30 cellular contexts compared by ENCODE assay signal in genomic region chr6:17672064-17672718, GRCh38.
"Had no signal": no experiment of that assay in that cellular context is flagged by ENCODE, and none has a peak within 500 bp of the region (broad histone marks: within the 10 kb centered on the region; RNA-seq: fewer than 3 reads in every experiment).

No MANE protein-coding gene starts in this region.

- H3K27me3 Mint-ChIP-seq: progenitor cell of endocrine pancreas; stimulated activated memory B cell treated with anti-CD40 and anti-IgM and Interleukin-4, amounts not matched to agents 10 μg/mL and 1 μg/mL and 100 μg/mL, for 72 hours; stimulated activated naive CD8-positive, alpha-beta T cell treated with anti-CD3 and anti-CD28 coated beads, Interleukin-15, Interleukin-2, amounts not matched to agents 100 ng/mL and 50 ng/mL, for 24 hours had no signal

- ATAC-seq: natural killer cell; psoas muscle; right cardiac atrium; sciatic nerve; stimulated activated memory B cell treated with anti-CD40 and anti-IgM and Interleukin-4, amounts not matched to agents 10 μg/mL and 1 μg/mL and 100 μg/mL, for 72 hours had no signal

- H3K4me2 ChIP-seq: neural progenitor cell, smooth muscle cell had no signal

- H2AFZ ChIP-seq: neural progenitor cell, parathyroid adenoma had no signal

- H3K9me3 Mint-ChIP-seq: natural killer cell; stimulated activated memory B cell treated with anti-CD40 and anti-IgM and Interleukin-4, amounts not matched to agents 10 μg/mL and 1 μg/mL and 100 μg/mL, for 72 hours; stimulated activated naive CD8-positive, alpha-beta T cell treated with anti-CD3 and anti-CD28 coated beads, Interleukin-15, Interleukin-2, amounts not matched to agents 100 ng/mL and 50 ng/mL, for 24 hours had no signal

- FAIRE-seq: urothelium cell line had no signal

- H3K4me1 ChIP-seq: neural progenitor cell, parathyroid adenoma, psoas muscle, stomach, thyroid gland, tibial nerve, vagina had no signal

- H3K9ac ChIP-seq: neural progenitor cell, parathyroid adenoma had no signal

- DNase-seq: natural killer cell; occipital lobe; ovary; posterior cingulate gyrus; psoas muscle; right cardiac atrium; spleen; stimulated activated CD4-positive, alpha-beta T cell treated with anti-CD3 and anti-CD28 coated beads, Interleukin-12 subunit alpha, Interleukin-12 subunit beta, amount 100 ng/mL, for 4 hours; stimulated activated CD4-positive, alpha-beta T cell treated with anti-CD3 and anti-CD28 coated beads, Interleukin-1b, Interleukin-23, amount 100 ng/mL, for 48 hours; stimulated activated CD4-positive, alpha-beta T cell treated with anti-CD3 and anti-CD28 coated beads, Interleukin-4, amount 100 ng/mL, for 1 hour; stimulated activated CD4-positive, alpha-beta T cell treated with anti-CD3 and anti-CD28 coated beads, Interleukin-4, amount 100 ng/mL, for 4 hours; stimulated activated CD8-positive, alpha-beta memory T cell treated with anti-CD3 and anti-CD28 coated beads, Interleukin-4, amount 100 ng/mL, for 48 hours; stimulated activated naive CD4-positive, alpha-beta T cell treated with Interleukin-2 at 50 U/mL for 16 hours; stomach; thyroid gland; trophoblast cell; upper lobe of left lung had no signal

- H3K36me3 ChIP-seq: ovary had no signal

- H3K9me3 ChIP-seq: ovary, psoas muscle, spleen, stomach, thoracic aorta, thyroid gland, upper lobe of left lung, vagina had no signal

- H3K4me3 ChIP-seq: neural progenitor cell, ovary, psoas muscle, skin epidermis, smooth muscle cell, spleen, stomach, thoracic aorta, thyroid gland, tibial nerve, upper lobe of left lung, vagina had no signal

- H3K27ac ChIP-seq: neural progenitor cell, ovary, parathyroid adenoma, psoas muscle, skin epidermis, spleen, stomach, thoracic aorta, thyroid gland, tibial nerve, upper lobe of left lung, vagina had no signal

- H3K4me3 Mint-ChIP-seq: natural killer cell; nephron; neural progenitor cell; stimulated activated memory B cell treated with anti-CD40 and anti-IgM and Interleukin-4, amounts not matched to agents 10 μg/mL and 1 μg/mL and 100 μg/mL, for 72 hours; stimulated activated naive CD8-positive, alpha-beta T cell treated with anti-CD3 and anti-CD28 coated beads, Interleukin-15, Interleukin-2, amounts not matched to agents 100 ng/mL and 50 ng/mL, for 24 hours had no signal

- H3K27me3 ChIP-seq: neural progenitor cell, ovary, spleen, stomach, thyroid gland, tibial nerve, upper lobe of left lung, vagina had no signal

- H3K4me1 Mint-ChIP-seq: nephron, neural progenitor cell had no signal

- H3K27ac Mint-ChIP-seq: nephron; neural progenitor cell; progenitor cell of endocrine pancreas; stimulated activated naive CD8-positive, alpha-beta T cell treated with anti-CD3 and anti-CD28 coated beads, Interleukin-15, Interleukin-2, amounts not matched to agents 100 ng/mL and 50 ng/mL, for 24 hours had no signal
